ENCODE assay signal across 9 cellular contexts in genomic region chr9:131734781-131735180, GRCh38. TPM values are rescaled to one million over a fixed set of nuclear protein-coding genes. Genes with fewer than 3 reads are reported as not detected.
DNase-seq lines count a peak whose midpoint lies in the region; ATAC-seq, FAIRE-seq and TF ChIP-seq lines count a peak whose summit lies in the region.
"Had no signal": no experiment of that assay in that cellular context is flagged by ENCODE, and none has a peak within 500 bp of the region (broad histone marks: within the 10 kb centered on the region; RNA-seq: fewer than 3 reads in every experiment).

No MANE protein-coding gene starts in this region.

- H3K4me3 ChIP-seq in keratinocyte (ENCODE audit: control insufficient read depth in 2 of 3, extremely low read depth in 1 of 3, insufficient read depth in 2 of 3, low read depth in 1 of 3, low read length in 3 of 3): no peak overlapping the region
- no peak overlapping the region for H3K4me3 ChIP-seq in subcutaneous abdominal adipose tissue (ENCODE audit: low read depth in 1 of 5, low read length in 5 of 5)

- H3K4me3 Mint-ChIP-seq in activated CD8-positive, alpha-beta memory T cell treated with anti-CD3 and anti-CD28 coated beads, Interleukin-2, amount 10 ng/mL, durations not matched to agents 7 days and 5 days: peak overlapping the region; percentile 88

- peaks cover 23% of the 10 kb centered on the region for H3K36me3 Mint-ChIP-seq in activated CD8-positive, alpha-beta memory T cell treated with anti-CD3 and anti-CD28 coated beads, Interleukin-2, amount 10 ng/mL, durations not matched to agents 7 days and 5 days

- H3K4me1 ChIP-seq in keratinocyte (ENCODE audit: control insufficient read depth, extremely low read depth, insufficient read depth, low read length) (peaks cover 58% of the 10 kb centered on the region), subcutaneous abdominal adipose tissue (ENCODE audit: control insufficient read depth in 5 of 5, insufficient read depth in 5 of 5, low read length in 5 of 5) (peaks cover 15 to 77% (median 74%) of the 10 kb centered on the region in 5 donors)

- peaks cover 71% of the 10 kb centered on the region for H3K4me1 Mint-ChIP-seq in activated CD8-positive, alpha-beta memory T cell treated with anti-CD3 and anti-CD28 coated beads, Interleukin-2, amount 10 ng/mL, durations not matched to agents 7 days and 5 days

- H3K36me3 ChIP-seq in keratinocyte (ENCODE audit: control insufficient read depth in 2 of 2, extremely low read depth in 1 of 2, insufficient read depth in 2 of 2, low read length in 2 of 2): peaks cover 0 to 8% of the 10 kb centered on the region in 2 experiments
- peaks cover 0 to 5% (median 0%) of the 10 kb centered on the region in 5 donors for H3K36me3 ChIP-seq in subcutaneous abdominal adipose tissue (ENCODE audit: control insufficient read depth in 5 of 5, insufficient read depth in 5 of 5, low read length in 5 of 5)

- FAIRE-seq in keratinocyte (lab: Jason Lieb, UNC): no peak
- FAIRE-seq: TTC549 had no signal

- DNase-seq in activated CD8-positive, alpha-beta memory T cell treated with anti-CD3 and anti-CD28 coated beads, Interleukin-2, amount 10 ng/mL, durations not matched to agents 7 days and 5 days: no peak
- DNase-seq in activated CD8-positive, alpha-beta memory T cell treated with anti-CD3 and anti-CD28 coated beads, Interleukin-2, amount 50 U/mL, for 48 hours: no peak
- DNase-seq in UCSD-AML1 (lab: John Stamatoyannopoulos, UW; ENCODE audit: unreplicated experiment) (peak; percentile 30), keratinocyte (ENCODE audit: low read depth, low spot score) (no peak), KG1 (lab: John Stamatoyannopoulos, UW) (no peak), germinal center (ENCODE audit: low spot score) (no peak)

- peaks cover 21% of the 10 kb centered on the region for H4K20me1 ChIP-seq in keratinocyte (ENCODE audit: control insufficient read depth, extremely low read depth, insufficient read depth, low read length)

- peaks cover 55% of the 10 kb centered on the region for H3K79me2 ChIP-seq in keratinocyte (ENCODE audit: control insufficient read depth, insufficient read depth, low read length)

- H3K27ac Mint-ChIP-seq in activated CD8-positive, alpha-beta memory T cell treated with anti-CD3 and anti-CD28 coated beads, Interleukin-2, amount 10 ng/mL, durations not matched to agents 7 days and 5 days: peak overlapping the region; percentile 96

- peak overlapping the region; percentile 74 for H3K4me2 ChIP-seq in keratinocyte (ENCODE audit: control insufficient read depth, extremely low read depth, insufficient read depth, low read depth, low read length)

- H3K27ac ChIP-seq in keratinocyte (ENCODE audit: control insufficient read depth, insufficient read depth, low read length) (peak overlapping the region; percentile 91), subcutaneous abdominal adipose tissue (ENCODE audit: low read depth, low read length) (peak overlapping the region; percentile 45)

- H3K9ac ChIP-seq in keratinocyte (ENCODE audit: control insufficient read depth, extremely low read depth, insufficient read depth, low read length) (no peak overlapping the region), subcutaneous abdominal adipose tissue (ENCODE audit: low read length in 5 of 5) (no peak overlapping the region)

- H3K27me3 ChIP-seq in keratinocyte (ENCODE audit: control insufficient read depth, extremely low read depth, insufficient read depth, low read length) (no peaks in the 10 kb centered on the region), subcutaneous abdominal adipose tissue (ENCODE audit: control insufficient read depth in 5 of 5, insufficient read depth in 4 of 5, low read length in 5 of 5) (no peaks in the 10 kb centered on the region)

- TF ChIP-seq CTCF in keratinocyte (optimal IDR thresholded peaks at IDR 0.05 in 1 of 3, IDR thresholded peaks at IDR 0.05 in 1 of 3, conservative IDR thresholded peaks at IDR 0.05 in 1 of 3; ENCODE audit: extremely low read depth in 1 of 3, insufficient read depth in 2 of 3, low read length in 3 of 3): no peak

- no peaks in the 10 kb centered on the region for H3K9me3 Mint-ChIP-seq in activated CD8-positive, alpha-beta memory T cell treated with anti-CD3 and anti-CD28 coated beads, Interleukin-2, amount 10 ng/mL, durations not matched to agents 7 days and 5 days (ENCODE audit: low read depth)

- CTCF ChIA-PET in activated CD8-positive, alpha-beta memory T cell treated with anti-CD3 and anti-CD28 coated beads, Interleukin-2, amount 10 ng/mL, durations not matched to agents 7 days and 5 days (lab: Charles Lee): interaction anchor here (1.3 to 14.7 kb wide), 5 partner anchors 10 to 144 kb away, joined by 3 to 208 read pairs (median 35); no protein-coding TSS in a partner anchor

- H3K27me3 Mint-ChIP-seq in activated CD8-positive, alpha-beta memory T cell treated with anti-CD3 and anti-CD28 coated beads, Interleukin-2, amount 10 ng/mL, durations not matched to agents 7 days and 5 days: no peaks in the 10 kb centered on the region

- no peak overlapping the region for H2AFZ ChIP-seq in keratinocyte (ENCODE audit: control insufficient read depth, low read length)

- dilution Hi-C loops in keratinocyte (cut with MboI; ENCODE audit: extremely low pct_ligation_motif_present, low sequenced_read_pairs): no loop called here

- H3K9me3 ChIP-seq in keratinocyte (ENCODE audit: control insufficient read depth, low read depth, low read length) (no peaks in the 10 kb centered on the region), subcutaneous abdominal adipose tissue (ENCODE audit: control insufficient read depth in 5 of 5, low read length in 5 of 5) (no peaks in the 10 kb centered on the region)

- ATAC-seq in activated CD8-positive, alpha-beta memory T cell treated with anti-CD3 and anti-CD28 coated beads, Interleukin-2, amount 10 ng/mL, durations not matched to agents 7 days and 5 days: no peak
- no peak for ATAC-seq in HG02870 (IDR thresholded peaks at IDR 0.05; ENCODE audit: unreplicated experiment)

- H3K9me1 ChIP-seq in keratinocyte (ENCODE audit: control insufficient read depth, extremely low read depth, insufficient read depth, low read length): peaks cover 16% of the 10 kb centered on the region

RNA-seq across cellular contexts. Expression of gene RAPGEF1, which starts 5.1 kb away (rescaled TPM):
- total RNA-seq in activated CD8-positive, alpha-beta memory T cell treated with anti-CD3 and anti-CD28 coated beads, Interleukin-2, amount 10 ng/mL, durations not matched to agents 7 days and 5 days: 100 to 1,000 TPM; 187 to 215 TPM
- polyA plus RNA-seq in keratinocyte: 18.5 to 30.1 TPM (median 19.2 TPM) in 3 replicates
- 12.1 TPM for polyA plus RNA-seq in keratinocyte (2011; ENCODE audit: low read depth)
- polyA plus RNA-seq in keratinocyte (2011; cell fraction: cytosol; rRNA removed): 19.0 and 25.8 TPM in 2 replicates
- 29.1 and 30.6 TPM in 2 replicates for polyA plus RNA-seq in keratinocyte (2011; cell fraction: nucleus; rRNA removed)
- polyA plus RNA-seq in keratinocyte (2012; ENCODE audit: low replicate concordance): 13.3 and 28.0 TPM in 2 replicates
- polyA minus RNA-seq in keratinocyte: 22.0 to 50.7 TPM (median 27.9 TPM) in 3 replicates
- polyA minus RNA-seq in keratinocyte (2011; cell fraction: cytosol; rRNA and poly(A)+ RNA removed): 21.5 TPM
- polyA minus RNA-seq in keratinocyte (2011; cell fraction: nucleus; rRNA and poly(A)+ RNA removed): 16.7 and 26.4 TPM in 2 replicates
